Comparison of ENCODE assay signal across 8 cellular contexts in the genomic region with DNA sequence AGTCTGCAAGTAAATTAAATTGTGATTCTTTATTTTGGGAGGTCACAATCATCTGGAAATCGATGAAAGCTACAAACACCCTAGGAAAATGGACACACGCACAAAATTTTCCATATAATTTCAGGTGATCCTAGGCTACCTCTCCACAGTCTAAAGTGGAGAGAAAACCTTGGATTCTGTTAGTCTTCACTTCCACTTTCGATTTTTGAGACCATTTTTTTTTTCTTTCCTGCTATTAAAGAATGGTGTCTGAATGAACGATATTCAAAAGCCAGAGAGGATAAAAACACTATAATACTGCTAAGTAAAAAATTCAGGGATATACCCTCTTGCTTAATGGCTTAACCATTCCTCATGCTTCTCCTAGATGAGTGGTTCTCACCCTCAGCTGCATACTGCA. TPM values are rescaled to one million over a fixed set of nuclear protein-coding genes. Genes with fewer than 3 reads are reported as not detected.
A peak's percentile ranks its signal among the peaks of the same experiment; 100 is the strongest.
DNase-seq lines count a peak whose midpoint lies in the region; TF ChIP-seq lines count a peak whose summit lies in the region.

No MANE protein-coding gene starts in this region.

- H3K4me1 ChIP-seq in Peyer's patch (peaks cover 4 to 40% (median 13%) of the 10 kb centered on the region in 4 donors), rectal smooth muscle tissue (ENCODE audit: control insufficient read depth, insufficient read depth, low read length) (peaks cover 34% of the 10 kb centered on the region)

- H3K27ac ChIP-seq in Peyer's patch (peak overlapping the region; percentile 91 to 99 (median 97)), rectal smooth muscle tissue (ENCODE audit: low read depth, low read length) (peak overlapping the region; percentile 100)

- TF ChIP-seq POLR2A in Peyer's patch (IDR thresholded peaks at IDR 0.05) = no peak

- H3K4me3 ChIP-seq in GM06990 (replicated peaks; ENCODE audit: low read depth, low read length) = peak overlapping the region; percentile 78
- H3K4me3 ChIP-seq in Peyer's patch = peak overlapping the region in 2 of 4 donors; percentile 93 to 97
- H3K4me3 ChIP-seq in epithelial cell of proximal tubule (ENCODE audit: low read depth, low read length) = peak overlapping the region; percentile 74
- H3K4me3 ChIP-seq in rectal smooth muscle tissue (ENCODE audit: low read length) = peak overlapping the region; percentile 94

- H3K36me3 ChIP-seq in GM06990 (ENCODE audit: control insufficient read depth, insufficient read depth, low read length) (no peaks in the 10 kb centered on the region), Peyer's patch (no peaks in the 10 kb centered on the region), rectal smooth muscle tissue (ENCODE audit: control insufficient read depth, insufficient read depth, low read length) (no peaks in the 10 kb centered on the region)

- no peaks in the 10 kb centered on the region for H3K9me3 ChIP-seq in Peyer's patch

- H3K27me3 ChIP-seq in GM06990 (replicated peaks; ENCODE audit: control insufficient read depth, insufficient read depth, low read length) (no peaks in the 10 kb centered on the region), Peyer's patch (no peaks in the 10 kb centered on the region), rectal smooth muscle tissue (ENCODE audit: control insufficient read depth, insufficient read depth, low read length) (no peaks in the 10 kb centered on the region)

- TF ChIP-seq CTCF in GM06990 (IDR thresholded peaks at IDR 0.05; ENCODE audit: insufficient read depth, low read length, poor library complexity, severe bottlenecking) = no peak
- TF ChIP-seq CTCF in Peyer's patch (IDR thresholded peaks at IDR 0.05) = no peak
- no peak for TF ChIP-seq CTCF in epithelial cell of proximal tubule (conservative IDR thresholded peaks at IDR 0.05; ENCODE audit: low read depth, low read length)

- no peak overlapping the region for H3K9ac ChIP-seq in rectal smooth muscle tissue (ENCODE audit: low read length)

- DNase-seq in GM06990 (ENCODE audit: extremely low read depth, insufficient read length) (no peak), Peyer's patch (no peak), epithelial cell of proximal tubule (ENCODE audit: low read depth) (no peak), NCI-H1930 (lab: John Stamatoyannopoulos, UW) (no peak), activated gamma-delta T cell (lab: John Stamatoyannopoulos, UW) (no peak), 8988T (no peak)
- DNase-seq in activated CD4-positive, CD25-positive, alpha-beta regulatory T cell (lab: John Stamatoyannopoulos, UW) = no peak

RNA-seq across cellular contexts. Expression of a gene that starts 1.7 kb away (rescaled TPM):
- total RNA-seq in Peyer's patch (100 to 1,000 TPM in 2 of 4 donors, 10 to 100 TPM in 2; 58.7 to 104 (median 99.4) TPM), epithelial cell of proximal tubule (64.1 and 117 TPM in 2 replicates)

RNA-seq across cellular contexts. Expression of a gene that starts 28.2 kb away (rescaled TPM):
- total RNA-seq in Peyer's patch (10 to 100 TPM; 15.1 to 59.4 (median 33.9) TPM), epithelial cell of proximal tubule (28.5 and 37.5 TPM in 2 replicates)

RNA-seq across cellular contexts. Expression of a gene that starts 49.4 kb away (rescaled TPM):
- total RNA-seq in Peyer's patch (10 to 100 TPM in 3 of 4 donors, 1 to 10 TPM in 1; 7.4 to 62.5 (median 40.2) TPM), epithelial cell of proximal tubule (13.0 and 21.7 TPM in 2 replicates)
